In genomic region chr5:115471674-115472073, GRCh38 we compare ENCODE assay signal across 26 cellular contexts.
A peak's percentile ranks its signal among the peaks of the same experiment; 100 is the strongest.
DNase-seq lines count a peak whose midpoint lies in the region; ATAC-seq and TF ChIP-seq lines count a peak whose summit lies in the region.
"Had no signal": no experiment of that assay in that cellular context is flagged by ENCODE, and none has a peak within 500 bp of the region (broad histone marks: within the 10 kb centered on the region; RNA-seq: fewer than 3 reads in every experiment).

No MANE protein-coding gene starts in this region.

- whole genome bisulfite sequencing in psoas muscle, 3 donors = 24 to 38% (median 28%) methylated on average over 4 of the region's 4 CpGs

- H3K9me3 ChIP-seq in SK-N-MC (ENCODE audit: low read depth, low read length) = no peaks in the 10 kb centered on the region
- no peaks in the 10 kb centered on the region for H3K9me3 ChIP-seq in psoas muscle
- H3K9me3 ChIP-seq: body of pancreas, colonic mucosa, prostate gland, spleen had no signal

- peak; percentile 16 for DNase-seq in GM03348 (ENCODE audit: low spot score)
- peak; percentile 51 for DNase-seq in SK-N-MC (ENCODE audit: low read depth, low spot score)
- DNase-seq in Right ventricle myocardium superior = peak; percentile 65
- peak; percentile 59 to 83 for DNase-seq in psoas muscle
- no peak for DNase-seq in GOT3 (lab: John Stamatoyannopoulos, UW)
- DNase-seq in H7 = no peak
- DNase-seq: activated B cell treated with CpG ODN at 0.5 μM for 24 hours; activated CD4-positive, alpha-beta T cell treated with anti-CD3 and anti-CD28 coated beads, Interleukin-2, amount 50 U/mL, for 4 hours; activated CD8-positive, alpha-beta memory T cell treated with anti-CD3 and anti-CD28 coated beads, Interleukin-2, amount 50 U/mL, for 48 hours; activated effector memory CD4-positive, alpha-beta T cell treated with Interleukin-2 at 50 U/mL for 16 hours; activated naive CD8-positive, alpha-beta T cell treated with anti-CD3 and anti-CD28 coated beads, Interleukin-2, amount 10 ng/mL, durations not matched to agents 7 days and 5 days; body of pancreas; CD8-positive, alpha-beta memory T cell; colonic mucosa; DMS79; effector memory CD8-positive, alpha-beta T cell; NCI-H1436; NCI-H526 treated with DMSO at 0.1 percent for 48 hours; RPMI8226; spleen; stimulated activated CD4-positive, alpha-beta T cell treated with anti-CD3 and anti-CD28 coated beads, Interleukin-4, amount 100 ng/mL, for 1 hour; stimulated activated naive CD4-positive, alpha-beta T cell treated with Interleukin-2 at 50 U/mL for 16 hours; T-helper 9 cell had no signal

- H3K27ac ChIP-seq in SK-N-MC = no peak overlapping the region
- peak overlapping the region; percentile 78 for H3K27ac ChIP-seq in psoas muscle
- H3K27ac ChIP-seq: body of pancreas, colonic mucosa, prostate gland, spleen had no signal

- H3K4me1 ChIP-seq in psoas muscle = peaks cover 24% of the 10 kb centered on the region
- H3K4me1 ChIP-seq: colonic mucosa, prostate gland, spleen had no signal

- intact Hi-C loops in Right ventricle myocardium superior (cut with DNase I) = loop anchor here (2.0 kb wide), 1 partner anchor 67 kb away; no protein-coding TSS in a partner anchor
- intact Hi-C loops in psoas muscle (cut with DNase I) = loop anchor here in 1 of 2 donors (5.0 kb wide), 2 partner anchors 61 to 89 kb away; no protein-coding TSS in a partner anchor

- H3K9ac ChIP-seq in SK-N-MC (ENCODE audit: insufficient read length) = no peak overlapping the region

- H3K27me3 ChIP-seq in psoas muscle (ENCODE audit: insufficient read depth in 3 of 3, low read length in 2 of 3) (no peaks in the 10 kb centered on the region), H7 (ENCODE audit: control insufficient read depth, insufficient read depth, low read length) (no peaks in the 10 kb centered on the region)
- H3K27me3 ChIP-seq: body of pancreas, colonic mucosa had no signal

- no peaks in the 10 kb centered on the region for H3K36me3 ChIP-seq in SK-N-MC (ENCODE audit: insufficient read depth, low read length)
- H3K36me3 ChIP-seq in psoas muscle (ENCODE audit: insufficient read depth in 1 of 2, low read depth in 1 of 2) = no peaks in the 10 kb centered on the region
- no peaks in the 10 kb centered on the region for H3K36me3 ChIP-seq in H7 (replicated peaks; ENCODE audit: control insufficient read depth, insufficient read depth, low read length)
- H3K36me3 ChIP-seq: colonic mucosa, prostate gland, spleen had no signal

- H3K4me3 ChIP-seq in SK-N-MC (no peak overlapping the region), psoas muscle (no peak overlapping the region), H7 (ENCODE audit: insufficient read depth, low read depth, low read length) (no peak overlapping the region)
- H3K4me3 ChIP-seq: body of pancreas, colonic mucosa, prostate gland, spleen had no signal

- no peak for TF ChIP-seq CTCF in psoas muscle (IDR thresholded peaks at IDR 0.05)

- peak; percentile 91 for ATAC-seq in Right ventricle myocardium superior (ENCODE audit: poor library complexity)
- ATAC-seq in psoas muscle = peak; percentile 93 to 94 (median 94)
- no peak for ATAC-seq in HG02798 (IDR thresholded peaks at IDR 0.05; ENCODE audit: poor library complexity, unreplicated experiment)
- ATAC-seq in GM18870 (IDR thresholded peaks at IDR 0.05; ENCODE audit: unreplicated experiment) = no peak
- ATAC-seq: body of pancreas; effector memory CD8-positive, alpha-beta T cell had no signal

Comparison
In these comparisons a context has a peak if more than half of its experiments do, and no peak if none do; other contexts are left out.
1. DNase-seq: peak in GM03348 (single experiment), SK-N-MC (single experiment), Right ventricle myocardium superior (single experiment) and psoas muscle (2 of 2); none in GOT3 (single experiment) and H7 (single experiment).
2. ATAC-seq: peak in Right ventricle myocardium superior (single experiment) and psoas muscle (4 of 4); none in HG02798 (single experiment) and GM18870 (single experiment).